Comparison of ENCODE assay signal across 11 cellular contexts in genomic region chr3:112773864-112774263, GRCh38.
DNase-seq lines count a peak whose midpoint lies in the region; ATAC-seq, FAIRE-seq and TF ChIP-seq lines count a peak whose summit lies in the region.
"Had no signal": no experiment of that assay in that cellular context is flagged by ENCODE, and none has a peak within 500 bp of the region (broad histone marks: within the 10 kb centered on the region; RNA-seq: fewer than 3 reads in every experiment).

No MANE protein-coding gene starts in this region.

- ATAC-seq in activated CD4-positive, alpha-beta T cell treated with anti-CD3 and anti-CD28 coated beads for 36 hours: peak; percentile 17
- peak; percentile 67 for ATAC-seq in activated CD8-positive, alpha-beta T cell treated with anti-CD3 and anti-CD28 coated beads, Interleukin-2, amount 10 ng/mL, durations not matched to agents 7 days and 5 days
- ATAC-seq: stimulated activated naive CD8-positive, alpha-beta T cell treated with anti-CD3 and anti-CD28 coated beads, Interleukin-15, Interleukin-2, amounts not matched to agents 100 U/mL and 50 U/mL, for 24 hours had no signal

- no peak overlapping the region for H2AFZ ChIP-seq in KMS-11 (ENCODE audit: low read depth)
- H2AFZ ChIP-seq: hepatocyte had no signal

- H4K20me1 ChIP-seq in KMS-11 (ENCODE audit: insufficient read depth): no peaks in the 10 kb centered on the region

- H3K4me1 ChIP-seq in KMS-11 (ENCODE audit: low read depth, poor library complexity, severe bottlenecking) (peaks cover 75% of the 10 kb centered on the region), small intestine (ENCODE audit: control insufficient read depth in 2 of 2, insufficient read depth in 1 of 2, low read depth in 1 of 2, low read length in 1 of 2) (no peaks in the 10 kb centered on the region), esophagus muscularis mucosa (peaks cover 0 to 44% (median 36%) of the 10 kb centered on the region in 4 donors)

- no peaks in the 10 kb centered on the region for H3K36me3 ChIP-seq in KMS-11 (ENCODE audit: insufficient read depth)
- no peaks in the 10 kb centered on the region for H3K36me3 ChIP-seq in small intestine (ENCODE audit: control insufficient read depth in 2 of 2, insufficient read depth in 2 of 2, low read length in 2 of 2)
- no peaks in the 10 kb centered on the region for H3K36me3 ChIP-seq in esophagus muscularis mucosa

- no peaks in the 10 kb centered on the region for H3K36me3 Mint-ChIP-seq in activated CD4-positive, alpha-beta T cell treated with anti-CD3 and anti-CD28 coated beads for 36 hours (ENCODE audit: low read depth)
- H3K36me3 Mint-ChIP-seq in activated CD8-positive, alpha-beta T cell treated with anti-CD3 and anti-CD28 coated beads, Interleukin-2, amount 10 ng/mL, durations not matched to agents 7 days and 5 days (ENCODE audit: low read depth): no peaks in the 10 kb centered on the region
- H3K36me3 Mint-ChIP-seq: activated naive CD8-positive, alpha-beta T cell treated with anti-CD3 and anti-CD28 coated beads, Interleukin-2, amount 10 ng/mL, durations not matched to agents 7 days and 5 days had no signal

- CTCF ChIA-PET in activated CD4-positive, alpha-beta T cell treated with anti-CD3 and anti-CD28 coated beads for 36 hours (lab: Charles Lee): interaction anchor here (0.9 kb wide), 1 partner anchor 205 kb away, joined by 3 read pairs; no protein-coding TSS in a partner anchor
- CTCF ChIA-PET in activated CD8-positive, alpha-beta T cell treated with anti-CD3 and anti-CD28 coated beads, Interleukin-2, amount 10 ng/mL, durations not matched to agents 7 days and 5 days (lab: Charles Lee): interaction anchor here (0.9 to 3.1 kb wide), 6 partner anchors 8 to 235 kb away, joined by 3 to 10 read pairs (median 3); no protein-coding TSS in a partner anchor

- no peaks in the 10 kb centered on the region for H3K27me3 Mint-ChIP-seq in activated CD4-positive, alpha-beta T cell treated with anti-CD3 and anti-CD28 coated beads for 36 hours
- H3K27me3 Mint-ChIP-seq in activated CD8-positive, alpha-beta T cell treated with anti-CD3 and anti-CD28 coated beads, Interleukin-2, amount 10 ng/mL, durations not matched to agents 7 days and 5 days (ENCODE audit: low read depth): peaks cover 4% of the 10 kb centered on the region

- WGBS in small intestine, 3 donors: 6 to 48% (median 10%) methylated on average over 6 of the region's 6 CpGs
- 87% methylated on average over 6 of the region's 6 CpGs for WGBS in esophagus muscularis mucosa

- H3K4me2 ChIP-seq in KMS-11: peak overlapping the region; percentile 47
- H3K4me2 ChIP-seq: hepatocyte had no signal

- no peak overlapping the region for H3K4me3 Mint-ChIP-seq in activated CD4-positive, alpha-beta T cell treated with anti-CD3 and anti-CD28 coated beads for 36 hours
- no peak overlapping the region for H3K4me3 Mint-ChIP-seq in activated CD8-positive, alpha-beta T cell treated with anti-CD3 and anti-CD28 coated beads, Interleukin-2, amount 10 ng/mL, durations not matched to agents 7 days and 5 days
- H3K4me3 Mint-ChIP-seq: activated naive CD8-positive, alpha-beta T cell treated with anti-CD3 and anti-CD28 coated beads, Interleukin-2, amount 10 ng/mL, durations not matched to agents 7 days and 5 days had no signal

- TF ChIP-seq CTCF in KMS-11 (conservative IDR thresholded peaks at IDR 0.05; ENCODE audit: low read depth, low read length) (no peak), esophagus muscularis mucosa (IDR thresholded peaks at IDR 0.05) (no peak)

- TF ChIP-seq EP300 in esophagus muscularis mucosa (IDR thresholded peaks at IDR 0.05): no peak

- H3K27ac ChIP-seq in KMS-11 (peak overlapping the region; percentile 35), small intestine (ENCODE audit: low read depth in 1 of 2, low read length in 1 of 2) (no peak overlapping the region), esophagus muscularis mucosa (replicated peaks in 1 of 4) (no peak overlapping the region)
- H3K27ac ChIP-seq: hepatocyte had no signal

- no peaks in the 10 kb centered on the region for H3K9me3 Mint-ChIP-seq in activated CD4-positive, alpha-beta T cell treated with anti-CD3 and anti-CD28 coated beads for 36 hours (ENCODE audit: low read depth)
- H3K9me3 Mint-ChIP-seq in activated CD8-positive, alpha-beta T cell treated with anti-CD3 and anti-CD28 coated beads, Interleukin-2, amount 10 ng/mL, durations not matched to agents 7 days and 5 days (ENCODE audit: insufficient read depth): no peaks in the 10 kb centered on the region

- no peak overlapping the region for H3K9ac ChIP-seq in KMS-11

- no peak for FAIRE-seq in small intestine (lab: Jason Lieb, UNC)

- intact Hi-C loops in activated CD4-positive, alpha-beta T cell treated with anti-CD3 and anti-CD28 coated beads for 36 hours (cut with DNase I, micrococcal nuclease): no loop called here
- intact Hi-C loops in esophagus muscularis mucosa (cut with DNase I): no loop called here

- POLR2A ChIA-PET in activated CD4-positive, alpha-beta T cell treated with anti-CD3 and anti-CD28 coated beads for 36 hours (lab: Charles Lee): interaction anchor here (0.7 to 1.0 kb wide), 2 partner anchors 12 to 39 kb away, joined by 3 read pairs; no protein-coding TSS in a partner anchor
- POLR2A ChIA-PET in activated CD8-positive, alpha-beta T cell treated with anti-CD3 and anti-CD28 coated beads, Interleukin-2, amount 10 ng/mL, durations not matched to agents 7 days and 5 days (lab: Charles Lee): no interaction called here

- no peaks in the 10 kb centered on the region for H3K27me3 ChIP-seq in KMS-11 (ENCODE audit: insufficient read depth, low read depth)
- no peaks in the 10 kb centered on the region for H3K27me3 ChIP-seq in small intestine (ENCODE audit: control insufficient read depth in 2 of 2, insufficient read depth in 2 of 2, low read length in 2 of 2)
- H3K27me3 ChIP-seq in esophagus muscularis mucosa: no peaks in the 10 kb centered on the region
- H3K27me3 ChIP-seq: hepatocyte had no signal

- H3K9me3 ChIP-seq in small intestine (ENCODE audit: control insufficient read depth, low read depth): no peaks in the 10 kb centered on the region
- H3K9me3 ChIP-seq in esophagus muscularis mucosa: no peaks in the 10 kb centered on the region

- no peak overlapping the region for H3K27ac Mint-ChIP-seq in activated CD4-positive, alpha-beta T cell treated with anti-CD3 and anti-CD28 coated beads for 36 hours
- peak overlapping the region; percentile 26 for H3K27ac Mint-ChIP-seq in activated CD8-positive, alpha-beta T cell treated with anti-CD3 and anti-CD28 coated beads, Interleukin-2, amount 10 ng/mL, durations not matched to agents 7 days and 5 days
- H3K27ac Mint-ChIP-seq: activated naive CD8-positive, alpha-beta T cell treated with anti-CD3 and anti-CD28 coated beads, Interleukin-2, amount 10 ng/mL, durations not matched to agents 7 days and 5 days had no signal

- DNase-seq in activated CD4-positive, alpha-beta T cell treated with anti-CD3 and anti-CD28 coated beads for 36 hours: peak; percentile 22
- no peak for DNase-seq in activated CD4-positive, alpha-beta T cell treated with anti-CD3 and anti-CD28 coated beads, Interleukin-2, amount 50 U/mL, for 48 hours
- peak; percentile 27 for DNase-seq in activated CD8-positive, alpha-beta T cell treated with anti-CD3 and anti-CD28 coated beads, Interleukin-2, amount 10 ng/mL, durations not matched to agents 7 days and 5 days
- DNase-seq in small intestine (peak; percentile 87), esophagus muscularis mucosa (ENCODE audit: extremely low spot score) (no peak), NCI-H2227 treated with DMSO at 0.1 percent for 48 hours (lab: John Stamatoyannopoulos, UW) (no peak)
- no peak for DNase-seq in activated CD8-positive, alpha-beta memory T cell treated with anti-CD3 and anti-CD28 coated beads, Interleukin-2, amount 50 U/mL, for 48 hours
- DNase-seq: activated naive CD8-positive, alpha-beta T cell treated with anti-CD3 and anti-CD28 coated beads, Interleukin-2, amount 10 ng/mL, durations not matched to agents 7 days and 5 days; stimulated activated naive CD8-positive, alpha-beta T cell treated with anti-CD3 and anti-CD28 coated beads, Interleukin-15, Interleukin-2, amounts not matched to agents 100 U/mL and 50 U/mL, for 24 hours had no signal

- TF ChIP-seq POLR2A in esophagus muscularis mucosa (IDR thresholded peaks at IDR 0.05; ENCODE audit: low read depth): no peak

- H3K4me3 ChIP-seq in KMS-11 (IDR thresholded peaks at IDR 0.05; ENCODE audit: insufficient read depth, low read depth, low read length): no peak overlapping the region
- H3K4me3 ChIP-seq in small intestine (ENCODE audit: low read depth in 1 of 2, low read length in 2 of 2): no peak overlapping the region
- no peak overlapping the region for H3K4me3 ChIP-seq in esophagus muscularis mucosa
- H3K4me3 ChIP-seq: hepatocyte had no signal

- no peaks in the 10 kb centered on the region for H3K79me2 ChIP-seq in KMS-11 (ENCODE audit: insufficient read depth, low read depth)
- H3K79me2 ChIP-seq: hepatocyte had no signal

- peaks cover 33% of the 10 kb centered on the region for H3K4me1 Mint-ChIP-seq in activated CD4-positive, alpha-beta T cell treated with anti-CD3 and anti-CD28 coated beads for 36 hours
- H3K4me1 Mint-ChIP-seq in activated CD8-positive, alpha-beta T cell treated with anti-CD3 and anti-CD28 coated beads, Interleukin-2, amount 10 ng/mL, durations not matched to agents 7 days and 5 days (ENCODE audit: low read depth): peaks cover 13% of the 10 kb centered on the region

Comparison
In these comparisons a context has a peak if more than half of its experiments do, and no peak if none do; other contexts are left out.
1. DNase-seq: peak in activated CD4-positive, alpha-beta T cell treated with anti-CD3 and anti-CD28 coated beads for 36 hours (single experiment), activated CD8-positive, alpha-beta T cell treated with anti-CD3 and anti-CD28 coated beads, Interleukin-2, amount 10 ng/mL, durations not matched to agents 7 days and 5 days (single experiment) and small intestine (single experiment); none in activated CD4-positive, alpha-beta T cell treated with anti-CD3 and anti-CD28 coated beads, Interleukin-2, amount 50 U/mL, for 48 hours (0 of 2), esophagus muscularis mucosa (single experiment), NCI-H2227 treated with DMSO at 0.1 percent for 48 hours (single experiment) and activated CD8-positive, alpha-beta memory T cell treated with anti-CD3 and anti-CD28 coated beads, Interleukin-2, amount 50 U/mL, for 48 hours (single experiment).